12 cellular contexts compared by ENCODE assay signal in the genomic region with DNA sequence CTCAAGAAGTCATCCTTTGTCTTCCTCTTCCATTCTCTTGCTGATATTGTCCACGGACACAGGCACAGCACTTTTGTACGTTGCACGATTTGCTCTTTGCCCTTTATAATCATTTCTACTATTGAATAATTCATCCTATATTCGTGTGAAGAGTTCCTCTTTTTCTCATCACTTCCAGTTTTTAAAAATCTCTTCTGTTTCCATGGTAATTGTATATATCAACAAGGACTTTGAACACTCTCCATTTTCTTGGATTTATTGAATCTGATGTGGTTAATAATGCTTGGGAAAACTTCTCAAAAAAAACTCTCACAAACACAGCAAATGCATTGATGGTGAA. TPM values are rescaled to one million over a fixed set of nuclear protein-coding genes. Genes with fewer than 3 reads are reported as not detected.
DNase-seq lines count a peak whose midpoint lies in the region; ATAC-seq and TF ChIP-seq lines count a peak whose summit lies in the region.
"Had no signal": no experiment of that assay in that cellular context is flagged by ENCODE, and none has a peak within 500 bp of the region (broad histone marks: within the 10 kb centered on the region; RNA-seq: fewer than 3 reads in every experiment).

No MANE protein-coding gene starts in this region.

- H3K9me3 Mint-ChIP-seq in activated naive CD4-positive, alpha-beta T cell treated with anti-CD3 and anti-CD28 coated beads, Interleukin-2, amount 50 U/mL, for 24 hours, result peaks cover 16% of the 10 kb centered on the region
- H3K9me3 Mint-ChIP-seq in chondrocyte (ENCODE audit: low read depth), result no peaks in the 10 kb centered on the region

- no peaks in the 10 kb centered on the region for H3K27me3 Mint-ChIP-seq in activated naive CD4-positive, alpha-beta T cell treated with anti-CD3 and anti-CD28 coated beads, Interleukin-2, amount 50 U/mL, for 24 hours
- no peaks in the 10 kb centered on the region for H3K27me3 Mint-ChIP-seq in chondrocyte (ENCODE audit: low read depth)

- TF ChIP-seq POLR2A in stomach (IDR thresholded peaks at IDR 0.05), result no peak

- ATAC-seq in Panc1 (no peak), GM18873 (IDR thresholded peaks at IDR 0.05; ENCODE audit: low FRiP score, unreplicated experiment) (no peak), mucosa of descending colon (no peak)

- H3K9me3 ChIP-seq in Panc1 (ENCODE audit: control insufficient read depth, insufficient read depth, low read depth, low read length) (no peaks in the 10 kb centered on the region), stomach (no peaks in the 10 kb centered on the region), mucosa of descending colon (no peaks in the 10 kb centered on the region)

- 61 to 84% (median 80%) methylated on average over 4 of the region's 4 CpGs for WGBS in stomach, 5 donors

- H3K4me3 ChIP-seq in Panc1 (ENCODE audit: low read depth in 2 of 2, low read length in 2 of 2), result peak overlapping the region in 1 of 2 experiments; percentile 3; a peak in 1 of 4 replicates
- H3K4me3 ChIP-seq in stomach, result no peak overlapping the region
- H3K4me3 ChIP-seq in mucosa of descending colon, result no peak overlapping the region

- intact Hi-C loops in Panc1 (cut with micrococcal nuclease; ENCODE audit: unreplicated experiment), result no loop called here
- intact Hi-C loops in stomach (cut with DNase I; ENCODE audit: low total_unique reads), result no loop called here
- intact Hi-C loops in posterior cingulate gyrus (cut with DNase I), result no loop called here
- intact Hi-C loops in mucosa of descending colon (cut with DNase I, micrococcal nuclease), result no loop called here

- H3K27ac Mint-ChIP-seq in activated naive CD4-positive, alpha-beta T cell treated with anti-CD3 and anti-CD28 coated beads, Interleukin-2, amount 50 U/mL, for 24 hours, result peak overlapping the region; percentile 98
- peak overlapping the region; percentile 81 for H3K27ac Mint-ChIP-seq in chondrocyte (ENCODE audit: unreplicated experiment)

- H3K36me3 ChIP-seq in Panc1 (ENCODE audit: control insufficient read depth, insufficient read depth, low read length) (no peaks in the 10 kb centered on the region), stomach (no peaks in the 10 kb centered on the region), mucosa of descending colon (ENCODE audit: low read depth) (no peaks in the 10 kb centered on the region)

- CTCF ChIA-PET in Panc1 (lab: Charles Lee), result no interaction called here

- peak overlapping the region; percentile 79 for H3K4me3 Mint-ChIP-seq in activated naive CD4-positive, alpha-beta T cell treated with anti-CD3 and anti-CD28 coated beads, Interleukin-2, amount 50 U/mL, for 24 hours
- no peak overlapping the region for H3K4me3 Mint-ChIP-seq in chondrocyte (ENCODE audit: unreplicated experiment)

- H3K36me3 Mint-ChIP-seq in activated naive CD4-positive, alpha-beta T cell treated with anti-CD3 and anti-CD28 coated beads, Interleukin-2, amount 50 U/mL, for 24 hours, result peaks cover 67% of the 10 kb centered on the region
- no peaks in the 10 kb centered on the region for H3K36me3 Mint-ChIP-seq in chondrocyte (ENCODE audit: low read depth)

- POLR2A ChIA-PET in Panc1 (lab: Charles Lee), result no interaction called here

- peak overlapping the region; percentile 64 for H3K27ac ChIP-seq in Panc1 (ENCODE audit: low read length)
- H3K27ac ChIP-seq in stomach, result peak overlapping the region in 3 of 5 donors; percentile 45 to 74 (median 70)

- no TSS peak for BruUV-seq in Panc1 (replicated peaks; lab: Mats Ljungman, UMichigan)

- H3K27me3 ChIP-seq in Panc1 (ENCODE audit: control insufficient read depth, insufficient read depth, low read length) (no peaks in the 10 kb centered on the region), stomach (no peaks in the 10 kb centered on the region)

- no peak for DNase-seq in activated naive CD4-positive, alpha-beta T cell treated with Interleukin-2 at 50 U/mL for 16 hours
- DNase-seq in Panc1 (ENCODE audit: low read depth, low spot score) (no peak), chondrocyte (ENCODE audit: low spot score) (no peak), stomach (no peak), posterior cingulate gyrus (no peak), mucosa of descending colon (no peak)
- DNase-seq: activated CD4-positive, CD25-positive, alpha-beta regulatory T cell; aorta; NCI-H1105 treated with DMSO at 0.1 percent for 48 hours; NCI-H82 had no signal

- peaks cover 91% of the 10 kb centered on the region for H3K4me1 Mint-ChIP-seq in activated naive CD4-positive, alpha-beta T cell treated with anti-CD3 and anti-CD28 coated beads, Interleukin-2, amount 50 U/mL, for 24 hours
- peaks cover 28% of the 10 kb centered on the region for H3K4me1 Mint-ChIP-seq in chondrocyte (ENCODE audit: low read depth)

- TF ChIP-seq CTCF in Panc1 (IDR thresholded peaks at IDR 0.05) (no peak), chondrocyte (IDR thresholded peaks at IDR 0.05) (no peak), stomach (IDR thresholded peaks at IDR 0.05) (no peak), mucosa of descending colon (IDR thresholded peaks at IDR 0.05) (no peak)

- in situ Hi-C loops in Panc1 (cut with HindIII; ENCODE audit: low pct_unique_long_range_greater_than_20kb, low sequenced_read_pairs), result no loop called here

- TF ChIP-seq EP300 in stomach (IDR thresholded peaks at IDR 0.05), result no peak

- H3K4me1 ChIP-seq in Panc1 (ENCODE audit: control insufficient read depth, insufficient read depth, low read length), result peaks cover 27% of the 10 kb centered on the region
- peaks cover 10 to 53% (median 12%) of the 10 kb centered on the region in 4 donors for H3K4me1 ChIP-seq in stomach
- H3K4me1 ChIP-seq in mucosa of descending colon (ENCODE audit: low read depth), result peaks cover 9% of the 10 kb centered on the region

RNA-seq across cellular contexts. Expression of a gene that starts 40.9 kb away (rescaled TPM):
- 89.7 TPM for total RNA-seq in Panc1 (2021; ENCODE audit: unreplicated experiment)
- polyA plus RNA-seq in Panc1 (2012; ENCODE audit: insufficient read length), result 50.1 TPM
- total RNA-seq in chondrocyte, result 43.1 to 56.7 TPM (median 49.1 TPM) in 3 replicates
- total RNA-seq in stomach, result 100 to 1,000 TPM in 3 of 5 donors, 10 to 100 TPM in 2; 15.9 to 154 (median 101) TPM
- 10 to 100 TPM; 35.9 to 92.6 (median 67.2) TPM for polyA plus RNA-seq in stomach
- 10 to 100 TPM; 68.5 to 83.0 (median 73.2) TPM for total RNA-seq in mucosa of descending colon
